Comparison of ENCODE assay signal across 11 cellular contexts in the genomic region with DNA sequence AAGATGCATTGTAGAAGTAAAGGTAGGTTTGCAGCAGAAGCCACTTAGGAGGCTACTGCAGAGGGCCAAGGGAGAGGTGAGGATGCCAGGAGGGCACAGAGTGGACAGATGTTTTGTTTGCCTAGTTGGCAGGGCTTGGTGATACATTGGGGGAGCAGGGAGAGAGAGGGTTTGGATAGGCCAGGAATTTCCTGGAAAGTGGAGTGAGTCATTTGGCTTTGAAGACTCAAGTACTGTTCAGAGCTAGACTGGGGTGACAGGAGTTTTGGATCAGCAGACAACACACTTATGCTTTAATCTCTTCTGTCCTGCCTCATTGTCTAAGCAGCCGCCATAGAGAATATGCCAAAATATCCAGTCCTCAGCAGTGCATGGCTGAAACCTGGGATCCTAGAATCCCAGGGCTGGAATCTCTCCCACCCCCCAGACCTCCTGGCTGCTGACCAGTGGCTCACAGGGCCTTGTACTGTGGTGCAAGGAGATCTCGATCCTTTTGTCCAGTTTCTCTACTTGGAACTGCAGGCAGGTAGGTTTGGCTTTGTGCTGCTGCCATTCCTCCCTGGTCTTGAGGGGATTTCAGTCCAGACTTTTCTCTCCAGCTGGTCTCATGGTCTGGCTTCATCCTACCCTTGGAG. TPM values are rescaled to one million over a fixed set of nuclear protein-coding genes. Genes with fewer than 3 reads are reported as not detected.
DNase-seq lines count a peak whose midpoint lies in the region; TF ChIP-seq lines count a peak whose summit lies in the region.
"Had no signal": no experiment of that assay in that cellular context is flagged by ENCODE, and none has a peak within 500 bp of the region (broad histone marks: within the 10 kb centered on the region; RNA-seq: fewer than 3 reads in every experiment).

No MANE protein-coding gene starts in this region.

- no peak overlapping the region for H4K8ac ChIP-seq in neuronal stem cell (ENCODE audit: low read depth, low read length)

- peak overlapping the region; percentile 33 for H3K27ac ChIP-seq in C4-2B
- no peak overlapping the region for H3K27ac ChIP-seq in OCI-LY7 (ENCODE audit: low read depth, low read length, poor library complexity, severe bottlenecking)
- H3K27ac ChIP-seq in endodermal cell (ENCODE audit: low read depth, low read length), result no peak overlapping the region
- no peak overlapping the region for H3K27ac ChIP-seq in neuronal stem cell (replicated peaks; ENCODE audit: low read length)
- no peak overlapping the region for H3K27ac ChIP-seq in tibial artery

- no peak for TF ChIP-seq CTCF in C4-2B (conservative IDR thresholded peaks at IDR 0.05)
- TF ChIP-seq CTCF in OCI-LY7 (conservative IDR thresholded peaks at IDR 0.05; ENCODE audit: low read length), result no peak
- TF ChIP-seq CTCF in endodermal cell (conservative IDR thresholded peaks at IDR 0.05), result no peak
- no peak for TF ChIP-seq CTCF in tibial artery (IDR thresholded peaks at IDR 0.05)
- no peak for TF ChIP-seq CTCF in mesothelial cell of epicardium (IDR thresholded peaks at IDR 0.05; ENCODE audit: unreplicated experiment)

- no peak for DNase-seq in OCI-LY7 (ENCODE audit: low spot score)
- DNase-seq in endodermal cell, result no peak
- no peak for DNase-seq in neuronal stem cell (ENCODE audit: low spot score)
- no peak for DNase-seq in tibial artery
- no peak for DNase-seq in activated CD4-positive, alpha-beta memory T cell treated with anti-CD3 and anti-CD28 coated beads for 36 hours
- no peak for DNase-seq in midbrain (lab: John Stamatoyannopoulos, UW)
- no peak for DNase-seq in mesothelial cell of epicardium (ENCODE audit: low spot score in 2 of 2, unreplicated experiment in 2 of 2)
- DNase-seq: NCI-H748 treated with DMSO at 0.1 percent for 48 hours, posterior cingulate gyrus had no signal

- H4K91ac ChIP-seq in neuronal stem cell (ENCODE audit: low read depth, low read length, poor library complexity), result no peak overlapping the region

- H3K9me3 Mint-ChIP-seq in endodermal cell (no peaks in the 10 kb centered on the region), mesothelial cell of epicardium (no peaks in the 10 kb centered on the region)
- H3K9me3 Mint-ChIP-seq in activated CD4-positive, alpha-beta memory T cell treated with anti-CD3 and anti-CD28 coated beads for 36 hours, result no peaks in the 10 kb centered on the region

- H3K4me1 ChIP-seq in OCI-LY7 (ENCODE audit: insufficient read depth, low read length, poor library complexity, severe bottlenecking) (peaks cover 20% of the 10 kb centered on the region), endodermal cell (ENCODE audit: control insufficient read depth, insufficient read depth, low read length) (no peaks in the 10 kb centered on the region), neuronal stem cell (ENCODE audit: control insufficient read depth in 2 of 2, insufficient read depth in 1 of 2, low read depth in 1 of 2, low read length in 2 of 2) (no peaks in the 10 kb centered on the region), tibial artery (peaks cover 0 to 4% (median 2%) of the 10 kb centered on the region in 4 donors)

- no peak overlapping the region for H2BK12ac ChIP-seq in neuronal stem cell (ENCODE audit: low read length)

- H3K27me3 Mint-ChIP-seq in endodermal cell (ENCODE audit: insufficient read depth) (no peaks in the 10 kb centered on the region), mesothelial cell of epicardium (ENCODE audit: low read depth) (no peaks in the 10 kb centered on the region)
- H3K27me3 Mint-ChIP-seq in activated CD4-positive, alpha-beta memory T cell treated with anti-CD3 and anti-CD28 coated beads for 36 hours, result no peaks in the 10 kb centered on the region
- H3K27me3 Mint-ChIP-seq: brain had no signal

- H3K4me2 ChIP-seq in OCI-LY7 (ENCODE audit: low read length), result no peak overlapping the region
- no peak overlapping the region for H3K4me2 ChIP-seq in neuronal stem cell (ENCODE audit: insufficient read depth, low read length, poor library complexity, severe bottlenecking)

- H2AFZ ChIP-seq in OCI-LY7 (ENCODE audit: low read length) (no peak overlapping the region), neuronal stem cell (ENCODE audit: low read length) (no peak overlapping the region)

- peak overlapping the region; percentile 39 for H3K27ac Mint-ChIP-seq in endodermal cell
- H3K27ac Mint-ChIP-seq in activated CD4-positive, alpha-beta memory T cell treated with anti-CD3 and anti-CD28 coated beads for 36 hours, result no peak overlapping the region
- H3K27ac Mint-ChIP-seq in mesothelial cell of epicardium, result no peak overlapping the region

- TSS peak; percentile 13 for BruUV-seq in OCI-LY7 (replicated peaks; lab: Mats Ljungman, UMichigan)

- H2BK15ac ChIP-seq in neuronal stem cell (ENCODE audit: low read length), result no peak overlapping the region

- H2BK5ac ChIP-seq in neuronal stem cell (ENCODE audit: low read length), result no peak overlapping the region

- H2AK5ac ChIP-seq in neuronal stem cell (ENCODE audit: low read depth, low read length), result no peak overlapping the region

- H3K36me3 Mint-ChIP-seq in endodermal cell (ENCODE audit: low read depth) (peaks cover 44% of the 10 kb centered on the region), mesothelial cell of epicardium (peaks cover 37% of the 10 kb centered on the region)
- H3K36me3 Mint-ChIP-seq in activated CD4-positive, alpha-beta memory T cell treated with anti-CD3 and anti-CD28 coated beads for 36 hours, result peaks cover 25% of the 10 kb centered on the region

- no peaks in the 10 kb centered on the region for H3K9me2 ChIP-seq in OCI-LY7 (ENCODE audit: insufficient read depth, low read length)

- H3K9me3 ChIP-seq in OCI-LY7 (ENCODE audit: low read length) (0 out of 2 replicates have a peak, but pooled peaks cover 5% of the 10 kb centered on the region), endodermal cell (ENCODE audit: control insufficient read depth, low read length) (no peaks in the 10 kb centered on the region), neuronal stem cell (replicated peaks in 1 of 2; ENCODE audit: control insufficient read depth in 2 of 2, insufficient read depth in 1 of 2, low read depth in 1 of 2, low read length in 2 of 2) (no peaks in the 10 kb centered on the region), tibial artery (no peaks in the 10 kb centered on the region)

- peak overlapping the region; percentile 35 for H3K18ac ChIP-seq in neuronal stem cell (ENCODE audit: low read length)

- CTCF ChIA-PET in OCI-LY7 (lab: Charles Lee; ENCODE audit: unreplicated experiment), result no interaction called here
- CTCF ChIA-PET in activated CD4-positive, alpha-beta memory T cell treated with anti-CD3 and anti-CD28 coated beads for 36 hours (lab: Charles Lee), result interaction anchor here (1.1 kb wide), 1 partner anchor 216 kb away, joined by 3 read pairs; no protein-coding TSS in a partner anchor

- H3K4me1 Mint-ChIP-seq in endodermal cell (no peaks in the 10 kb centered on the region), mesothelial cell of epicardium (no peaks in the 10 kb centered on the region)
- H3K4me1 Mint-ChIP-seq in activated CD4-positive, alpha-beta memory T cell treated with anti-CD3 and anti-CD28 coated beads for 36 hours (ENCODE audit: low read depth), result peaks cover 10% of the 10 kb centered on the region
- H3K4me1 Mint-ChIP-seq: brain had no signal

- H3K4me3 ChIP-seq in OCI-LY7 (ENCODE audit: low read depth, low read length, poor library complexity, severe bottlenecking), result no peak overlapping the region
- H3K4me3 ChIP-seq in endodermal cell (ENCODE audit: low read length), result no peak overlapping the region
- H3K4me3 ChIP-seq in neuronal stem cell (ENCODE audit: low read length in 2 of 2), result no peak overlapping the region
- H3K4me3 ChIP-seq in tibial artery, result no peak overlapping the region

- WGBS in endodermal cell (ENCODE audit: insufficient coverage in 1 of 2, insufficient read length in 1 of 2), 2 experiments, result 93 to 100% methylated on average over 2 of the region's 2 CpGs
- no CpG with 5 or more reads among the region's 2 CpGs for WGBS in neuronal stem cell (ENCODE audit: extremely low coverage in 2 of 2, insufficient read length in 2 of 2, insufficient replicate concordance in 1 of 2), 2 donors

- H3K27me3 ChIP-seq in endodermal cell (ENCODE audit: control insufficient read depth, insufficient read depth, low read length, poor library complexity, severe bottlenecking) (no peaks in the 10 kb centered on the region), neuronal stem cell (ENCODE audit: control insufficient read depth in 3 of 3, insufficient read depth in 3 of 3, low read depth in 1 of 3, low read length in 3 of 3) (no peaks in the 10 kb centered on the region), tibial artery (no peaks in the 10 kb centered on the region)

- H3K79me1 ChIP-seq in neuronal stem cell (ENCODE audit: low read depth, low read length), result no peaks in the 10 kb centered on the region

- H3K79me2 ChIP-seq in OCI-LY7 (ENCODE audit: insufficient read depth, low read depth, low read length), result peaks cover 42% of the 10 kb centered on the region

- H3K23ac ChIP-seq in neuronal stem cell (ENCODE audit: low read depth, low read length, poor library complexity), result no peak overlapping the region

- H4K20me1 ChIP-seq in OCI-LY7 (ENCODE audit: insufficient read depth, low read length), result no peaks in the 10 kb centered on the region

- intact Hi-C loops in OCI-LY7 (cut with micrococcal nuclease; ENCODE audit: unreplicated experiment), result no loop called here
- intact Hi-C loops in tibial artery (cut with DNase I; ENCODE audit: low total_unique reads), result no loop called here
- intact Hi-C loops in activated CD4-positive, alpha-beta memory T cell treated with anti-CD3 and anti-CD28 coated beads for 36 hours (cut with micrococcal nuclease), result no loop called here

- H3K9ac ChIP-seq in endodermal cell (ENCODE audit: extremely low read depth, low read length, poor library complexity, severe bottlenecking) (no peak overlapping the region), neuronal stem cell (ENCODE audit: low read depth, low read length, poor library complexity) (no peak overlapping the region)

- H3K4me3 Mint-ChIP-seq in endodermal cell, result no peak overlapping the region
- no peak overlapping the region for H3K4me3 Mint-ChIP-seq in activated CD4-positive, alpha-beta memory T cell treated with anti-CD3 and anti-CD28 coated beads for 36 hours
- H3K4me3 Mint-ChIP-seq in mesothelial cell of epicardium, result no peak overlapping the region
- H3K4me3 Mint-ChIP-seq: brain had no signal

- H3K4ac ChIP-seq in neuronal stem cell (ENCODE audit: low read length), result no peak overlapping the region

- H3K36me3 ChIP-seq in OCI-LY7 (ENCODE audit: insufficient read depth, low read length) (peaks cover 90% of the 10 kb centered on the region), endodermal cell (ENCODE audit: control insufficient read depth, insufficient read depth, low read length) (peaks cover 6% of the 10 kb centered on the region), neuronal stem cell (replicated peaks in 1 of 2; ENCODE audit: control insufficient read depth in 2 of 2, insufficient read depth in 2 of 2, low read length in 2 of 2) (no peaks in the 10 kb centered on the region), tibial artery (peaks cover 0 to 21% (median 7%) of the 10 kb centered on the region in 3 donors)

- POLR2A ChIA-PET in OCI-LY7 (lab: Charles Lee), result interaction anchor here (1.1 kb wide), 1 partner anchor 15 kb away, joined by 5 read pairs; no protein-coding TSS in a partner anchor
- POLR2A ChIA-PET in activated CD4-positive, alpha-beta memory T cell treated with anti-CD3 and anti-CD28 coated beads for 36 hours (lab: Charles Lee), result no interaction called here

- H3K14ac ChIP-seq in neuronal stem cell (ENCODE audit: low read length), result no peak overlapping the region

- no peak overlapping the region for H2BK120ac ChIP-seq in neuronal stem cell (ENCODE audit: low read depth, low read length)

RNA-seq across cellular contexts. Expression of a gene that starts 11.0 kb away (rescaled TPM):
- 27.2 and 31.6 TPM in 2 replicates for total RNA-seq in OCI-LY7 (2014; rRNA removed; shearing (Covaris generic))
- total RNA-seq in OCI-LY7 (2022) (68.0 and 71.2 TPM in 2 replicates), endodermal cell (1 to 10 TPM; 6.8 to 8.2 TPM), mesothelial cell of epicardium (14.3 to 15.6 TPM (median 15.3 TPM) in 3 replicates)
- polyA plus RNA-seq in endodermal cell (2013, experiment 1 of 2), result 6.9 TPM
- 5.4 TPM for polyA plus RNA-seq in endodermal cell (2013, experiment 2 of 2)
- polyA plus RNA-seq in neuronal stem cell (2013, experiment 1 of 2), result 0.49 TPM
- polyA plus RNA-seq in neuronal stem cell (2013, experiment 2 of 2), result 0.47 TPM
- 10 to 100 TPM; 17.7 TPM for total RNA-seq in activated CD4-positive, alpha-beta memory T cell treated with anti-CD3 and anti-CD28 coated beads for 36 hours

RNA-seq across cellular contexts. Expression of a gene that starts 34.5 kb away (rescaled TPM):
- 117 and 164 TPM in 2 replicates for total RNA-seq in OCI-LY7 (2014; rRNA removed; shearing (Covaris generic))
- 99.0 and 105 TPM in 2 replicates for total RNA-seq in OCI-LY7 (2022)
- 100 to 1,000 TPM; 123 TPM for total RNA-seq in endodermal cell
- 185 TPM for polyA plus RNA-seq in endodermal cell (2013, experiment 1 of 2)
- 188 TPM for polyA plus RNA-seq in endodermal cell (2013, experiment 2 of 2)
- polyA plus RNA-seq in neuronal stem cell (2013, experiment 1 of 2), result 221 TPM
- 221 TPM for polyA plus RNA-seq in neuronal stem cell (2013, experiment 2 of 2)
- 10 to 100 TPM; 32.1 to 38.9 TPM for total RNA-seq in activated CD4-positive, alpha-beta memory T cell treated with anti-CD3 and anti-CD28 coated beads for 36 hours
- 107 to 115 TPM (median 107 TPM) in 3 replicates for total RNA-seq in mesothelial cell of epicardium

RNA-seq across cellular contexts. Expression of a gene that starts 35.5 kb away (rescaled TPM):
- not detected in 2 replicates for total RNA-seq in OCI-LY7 (2014; rRNA removed; shearing (Covaris generic))
- not detected in 2 replicates for total RNA-seq in OCI-LY7 (2022)
- total RNA-seq in endodermal cell, result not detected
- polyA plus RNA-seq in endodermal cell (2013, experiment 1 of 2), result not detected
- not detected for polyA plus RNA-seq in endodermal cell (2013, experiment 2 of 2)
- not detected for polyA plus RNA-seq in neuronal stem cell (2013, experiment 1 of 2)
- polyA plus RNA-seq in neuronal stem cell (2013, experiment 2 of 2), result not detected
- not detected for total RNA-seq in activated CD4-positive, alpha-beta memory T cell treated with anti-CD3 and anti-CD28 coated beads for 36 hours
- not detected in 3 replicates for total RNA-seq in mesothelial cell of epicardium

RNA-seq across cellular contexts. Expression of a gene that starts 59.9 kb away (rescaled TPM):
- not detected in 2 replicates for total RNA-seq in OCI-LY7 (2014; rRNA removed; shearing (Covaris generic))
- total RNA-seq in OCI-LY7 (2022) (not detected in 2 replicates), endodermal cell (not detected), mesothelial cell of epicardium (not detected in 3 replicates)
- not detected for polyA plus RNA-seq in endodermal cell (2013, experiment 1 of 2)
- not detected for polyA plus RNA-seq in endodermal cell (2013, experiment 2 of 2)
- not detected for polyA plus RNA-seq in neuronal stem cell (2013, experiment 1 of 2)
- not detected for polyA plus RNA-seq in neuronal stem cell (2013, experiment 2 of 2)
- total RNA-seq in activated CD4-positive, alpha-beta memory T cell treated with anti-CD3 and anti-CD28 coated beads for 36 hours, result 1 to 10 TPM in 1 of 2 experiments, under 1 TPM in 1; 0.57 to 1.2 TPM
